ENCODE assay signal across 7 cellular contexts in genomic region chr5:10761842-10762165, GRCh38. TPM values are rescaled to one million over a fixed set of nuclear protein-coding genes. Genes with fewer than 3 reads are reported as not detected.
DNase-seq lines count a peak whose midpoint lies in the region; ATAC-seq, FAIRE-seq and TF ChIP-seq lines count a peak whose summit lies in the region.

No MANE protein-coding gene starts in this region.

- H3K36me3 ChIP-seq in HUES48 (ENCODE audit: control insufficient read depth, insufficient read depth, low read length) (no peaks in the 10 kb centered on the region; the same call in 1 of the 2 replicates), K562 (ENCODE audit: control insufficient read depth, insufficient read depth, low read length) (peaks cover 22% of the 10 kb centered on the region), lung (ENCODE audit: control insufficient read depth in 2 of 2, insufficient read depth in 2 of 2, low read length in 2 of 2) (no peaks in the 10 kb centered on the region), urinary bladder (ENCODE audit: insufficient read depth) (no peaks in the 10 kb centered on the region)

- H3K9me3 ChIP-seq in HUES48 (ENCODE audit: control insufficient read depth, insufficient read depth, low read length) (no peaks in the 10 kb centered on the region), K562 (replicated peaks; ENCODE audit: control insufficient read depth, insufficient read depth, low read depth, low read length) (no peaks in the 10 kb centered on the region), lung (ENCODE audit: control insufficient read depth in 2 of 2, insufficient read depth in 1 of 2, low read length in 1 of 2) (no peaks in the 10 kb centered on the region)

- BruUV-seq in K562 (replicated peaks; lab: Mats Ljungman, UMichigan): no TSS peak

- peak in 2 of 4 experiments; percentile 58 to 79 for DNase-seq in K562 (ENCODE audit: extremely low read depth in 1 of 4, low spot score in 3 of 4)
- DNase-seq in lung (ENCODE audit: low spot score): no peak
- DNase-seq in dedifferentiated amniotic fluid mesenchymal stem cell (ENCODE audit: extremely low spot score): no peak

- peaks cover 45% of the 10 kb centered on the region for H3K79me2 ChIP-seq in K562 (ENCODE audit: control insufficient read depth, insufficient read depth, low read length)

- H3K9me1 ChIP-seq in K562 (ENCODE audit: control insufficient read depth, insufficient read depth, low read length): peaks cover 12% of the 10 kb centered on the region

- peak overlapping the region; percentile 84 for H3K4me2 ChIP-seq in K562 (ENCODE audit: insufficient read depth, low read length)

- peaks cover 8% of the 10 kb centered on the region for H3K27me3 ChIP-seq in HUES48 (ENCODE audit: control insufficient read depth, insufficient read depth, low read length)
- no peaks in the 10 kb centered on the region for H3K27me3 ChIP-seq in K562 (ENCODE audit: control insufficient read depth in 2 of 2, insufficient read depth in 2 of 2, low read length in 2 of 2)
- H3K27me3 ChIP-seq in lung (ENCODE audit: control insufficient read depth, insufficient read depth): no peaks in the 10 kb centered on the region

- TF ChIP-seq EP300 in K562 (IDR thresholded peaks at IDR 0.05; ENCODE audit: low read length): peak; percentile 64; the same call in 1 of the 2 replicates

- CTCF ChIA-PET in K562 (lab: Yijun Ruan, JAX; ENCODE audit: low intra/inter-chr PET ratio): interaction anchor here (0.5 kb wide), 1 partner anchor 63 kb away, joined by 3 read pairs; no protein-coding TSS in a partner anchor

- peak overlapping the region; percentile 94 for H2AFZ ChIP-seq in K562 (ENCODE audit: low read depth, low read length)

- peak; percentile 24 for ATAC-seq in GM18907 (IDR thresholded peaks at IDR 0.05; ENCODE audit: unreplicated experiment)
- ATAC-seq in K562: peak; percentile 38
- ATAC-seq in lung (ENCODE audit: insufficient read depth, low FRiP score): no peak
- ATAC-seq in GM19452 (IDR thresholded peaks at IDR 0.05; ENCODE audit: unreplicated experiment): no peak

- H3K27ac ChIP-seq in HUES48 (ENCODE audit: low read depth, low read length) (peak overlapping the region; percentile 80), K562 (ENCODE audit: extremely low read depth, low read depth, low read length) (peak overlapping the region; percentile 95), lung (ENCODE audit: low read depth in 1 of 2, low read length in 1 of 2) (peak overlapping the region; percentile 91 to 96), urinary bladder (ENCODE audit: low read depth) (peak overlapping the region; percentile 95)

- no peak for TF ChIP-seq CTCF in K562 (IDR thresholded peaks at IDR 0.05 in 2 of 3, conservative IDR thresholded peaks at IDR 0.05 in 1 of 3; ENCODE audit: insufficient read depth in 2 of 3, low read depth in 1 of 3, low read length in 3 of 3)
- no peak for TF ChIP-seq CTCF in lung (IDR thresholded peaks at IDR 0.05; ENCODE audit: control extremely low read depth, extremely low read depth)

- 2% methylated on average over 7 of the region's 7 CpGs for WGBS in K562 (ENCODE audit: insufficient coverage, low coverage, missing lambda C conversion rate)
- WGBS in lung, 2 donors: 7 to 20% methylated on average over 7 of the region's 7 CpGs
- WGBS in urinary bladder: 32% methylated on average over 7 of the region's 7 CpGs

- no peak for TF ChIP-seq RAD21 in K562 (CRISPR knock-in tag; conservative IDR thresholded peaks at IDR 0.05 in 1 of 2, IDR thresholded peaks at IDR 0.05 in 1 of 2)

- H3K4me1 ChIP-seq in HUES48 (ENCODE audit: control insufficient read depth, insufficient read depth, low read length) (peaks cover 9% of the 10 kb centered on the region), K562 (replicated peaks in 1 of 2; ENCODE audit: control insufficient read depth in 2 of 2, insufficient read depth in 2 of 2, low read length in 2 of 2) (peaks cover 18 to 36% of the 10 kb centered on the region in 2 experiments), lung (ENCODE audit: control insufficient read depth in 2 of 2, insufficient read depth in 2 of 2, low read length in 2 of 2) (peaks cover 6 to 10% of the 10 kb centered on the region in 2 donors), urinary bladder (ENCODE audit: insufficient read depth) (peaks cover 2% of the 10 kb centered on the region)

- peak overlapping the region; percentile 88 for H3K4me3 ChIP-seq in HUES48 (ENCODE audit: low read depth, low read length)
- peak overlapping the region; percentile 52 for H3K4me3 ChIP-seq in K562
- no peak overlapping the region for H3K4me3 ChIP-seq in lung
- H3K4me3 ChIP-seq in urinary bladder (ENCODE audit: low read depth, low read length): peak overlapping the region; percentile 92

- H3K9ac ChIP-seq in HUES48 (ENCODE audit: low read depth, low read length): peak overlapping the region; percentile 82
- H3K9ac ChIP-seq in K562 (ENCODE audit: insufficient read depth in 1 of 2, low read depth in 2 of 2, low read length in 2 of 2): peak overlapping the region; percentile 89 to 93

- no peak for FAIRE-seq in K562 (lab: Jason Lieb, UNC)

- in situ Hi-C loops in K562 (cut with MboI): no loop called here

- peaks cover 17% of the 10 kb centered on the region for H4K20me1 ChIP-seq in K562 (replicated peaks; ENCODE audit: control insufficient read depth, insufficient read depth, low read length)

- POLR2A ChIA-PET in K562 (lab: Yijun Ruan, JAX): no interaction called here

- TF ChIP-seq POLR2A in K562 (conservative IDR thresholded peaks at IDR 0.05): no peak

- intact Hi-C loops in K562 (cut with micrococcal nuclease): loop anchor here (2.0 to 10.0 kb wide), 4 partner anchors 27 to 257 kb away; no protein-coding TSS in a partner anchor

TF ChIP-seq in K562, 482 proteins besides CTCF, POLR2A, EP300 and RAD21 (continues in another document):
- TF ChIP-seq ETV1 (tag; conservative IDR thresholded peaks at IDR 0.05; ENCODE audit: low read depth) (peak; percentile 70), ZNF449 (CRISPR knock-in tag; IDR thresholded peaks at IDR 0.05) (no peak), YY1 (IDR thresholded peaks at IDR 0.05; ENCODE audit: borderline replicate concordance in 1 of 3, control insufficient read depth in 1 of 3, extremely low read depth in 1 of 3, insufficient read depth in 3 of 3, insufficient read length in 1 of 3, insufficient replicate concordance in 2 of 3, low read depth in 1 of 3, low read length in 2 of 3) (peak in 1 of 3 experiments; percentile 40), GABPA (tag; conservative IDR thresholded peaks at IDR 0.05; ENCODE audit: low read depth) (peak; percentile 72), ZNF644 (tag; IDR thresholded peaks at IDR 0.05; ENCODE audit: low read depth) (peak; percentile 44; the same call in 1 of the 2 replicates), TCF3 (CRISPR knock-in tag; IDR thresholded peaks at IDR 0.05) (no peak; the same call in 1 of the 2 replicates), MTA2 (IDR thresholded peaks at IDR 0.05; ENCODE audit: low read depth) (no peak), GATAD2A (IDR thresholded peaks at IDR 0.05) (no peak), NONO (IDR thresholded peaks at IDR 0.05; ENCODE audit: low read depth in 2 of 2, low read length in 1 of 2) (no peak), ZNF445 (CRISPR knock-in tag; IDR thresholded peaks at IDR 0.05; ENCODE audit: low read depth) (peak; percentile 23; the same call in 1 of the 2 replicates), ZNF175 (CRISPR knock-in tag; IDR thresholded peaks at IDR 0.05; ENCODE audit: low read depth) (peak; percentile 41; the same call in 1 of the 2 replicates), ZNF174 (CRISPR knock-in tag; IDR thresholded peaks at IDR 0.05) (no peak), PHF20 (IDR thresholded peaks at IDR 0.05; ENCODE audit: partially characterized antibody) (no peak)

RNA-seq across cellular contexts. Expression of gene DAP, which starts 0.8 kb away (rescaled TPM):
- total RNA-seq in K562 (2011; cell fraction: chromatin; rRNA removed; ENCODE audit: low replicate concordance): 60.9 and 94.0 TPM in 2 replicates
- total RNA-seq in K562 (2011; cell fraction: nucleolus; rRNA removed): 39.0 and 46.8 TPM in 2 replicates
- 92.2 and 142 TPM in 2 replicates for total RNA-seq in K562 (2011; cell fraction: nucleoplasm; rRNA removed)
- 31.3 and 36.1 TPM in 2 replicates for total RNA-seq in K562 (2014; rRNA removed)
- total RNA-seq in K562 (2014; rRNA removed; fragmentation: Illumina TruSeq; extraction: Trizol): 33.6 and 34.5 TPM in 2 replicates
- 27.3 and 28.7 TPM in 2 replicates for total RNA-seq in K562 (2015; rRNA removed; fragmentation: Illumina TruSeq; extraction: Trizol)
- 118 and 129 TPM in 2 replicates for total RNA-seq in K562 (2021)
- 51.9 and 61.8 TPM in 2 replicates for polyA plus RNA-seq in K562 (2011; rRNA removed)
- 104 and 110 TPM in 2 replicates for polyA plus RNA-seq in K562 (2011; cell fraction: cytosol; rRNA removed)
- polyA plus RNA-seq in K562 (2011; cell fraction: nucleus; rRNA removed): 62.6 and 63.5 TPM in 2 replicates
- polyA plus RNA-seq in K562 (2012): 102 and 243 TPM in 2 replicates
- polyA plus RNA-seq in K562 (2014; fragmentation: Illumina TruSeq; extraction: Trizol): 151 and 157 TPM in 2 replicates
- 10 to 100 TPM; 14.1 to 21.7 TPM for polyA plus RNA-seq in K562 (2014; fragmentation: Nextera tagmentation; extraction: Ambion mirVana)
- polyA plus RNA-seq in K562 (2014; rRNA removed): 84.2 and 84.3 TPM in 2 replicates
- 35.4 and 39.4 TPM in 2 replicates for polyA minus RNA-seq in K562 (2011; rRNA and poly(A)+ RNA removed)
- polyA minus RNA-seq in K562 (2011; cell fraction: cytosol; rRNA and poly(A)+ RNA removed): 64.4 and 65.4 TPM in 2 replicates
- 28.3 and 33.3 TPM in 2 replicates for polyA minus RNA-seq in K562 (2011; cell fraction: nucleus; rRNA and poly(A)+ RNA removed)
- 100 to 1,000 TPM in 1 of 2 donors, 10 to 100 TPM in 1; 49.9 to 131 TPM for total RNA-seq in lung
- polyA plus RNA-seq in lung: 10 to 100 TPM; 60.4 to 80.1 TPM
- 56.8 TPM for total RNA-seq in urinary bladder
- polyA plus RNA-seq in urinary bladder: 57.5 TPM

Comparison
In these comparisons a context has a peak if more than half of its experiments do, and no peak if none do; other contexts are left out.
1. ATAC-seq: peak in GM18907 (single experiment) and K562 (single experiment); none in lung (single experiment) and GM19452 (single experiment).
2. Peak in every context shown above with its lines, with median percentiles within 50 percentile points of each other: H3K27ac ChIP-seq.